8 cellular contexts compared by ENCODE assay signal in the genomic region with DNA sequence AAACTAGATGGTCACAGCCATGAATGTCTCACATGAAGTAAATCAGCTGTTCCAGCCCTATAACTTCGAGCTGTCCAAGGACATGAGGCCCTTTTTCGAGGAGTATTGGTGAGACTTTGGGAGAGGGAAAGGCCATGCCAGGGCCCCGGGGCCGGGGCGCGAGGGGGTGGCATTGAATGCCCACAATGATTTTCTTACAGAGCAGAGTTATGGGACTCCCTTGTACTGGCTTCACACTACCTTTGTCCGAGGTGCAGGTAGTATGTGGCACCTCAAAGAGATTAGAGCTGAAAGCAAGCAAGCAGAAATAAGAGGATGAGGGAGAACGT. TPM values are rescaled to one million over a fixed set of nuclear protein-coding genes. Genes with fewer than 3 reads are reported as not detected.
A peak's percentile ranks its signal among the peaks of the same experiment; 100 is the strongest.
DNase-seq lines count a peak whose midpoint lies in the region; ATAC-seq and TF ChIP-seq lines count a peak whose summit lies in the region.

No MANE protein-coding gene starts in this region.

- no peaks in the 10 kb centered on the region for H3K9me3 Mint-ChIP-seq in nephron progenitor cell

- H4K20me1 ChIP-seq in KMS-11 (ENCODE audit: insufficient read depth): no peaks in the 10 kb centered on the region

- no peak overlapping the region for H3K27ac Mint-ChIP-seq in nephron progenitor cell

- no peaks in the 10 kb centered on the region for H3K36me3 ChIP-seq in KMS-11 (ENCODE audit: insufficient read depth)
- no peaks in the 10 kb centered on the region for H3K36me3 ChIP-seq in colonic mucosa

- H3K4me1 ChIP-seq in KMS-11 (ENCODE audit: low read depth, poor library complexity, severe bottlenecking): peaks cover 20% of the 10 kb centered on the region
- H3K4me1 ChIP-seq in colonic mucosa: peaks cover 11% of the 10 kb centered on the region

- no peaks in the 10 kb centered on the region for H3K9me3 ChIP-seq in colonic mucosa

- peaks cover 33% of the 10 kb centered on the region; the same call in 1 of the 2 replicates for H3K27me3 ChIP-seq in KMS-11 (ENCODE audit: insufficient read depth, low read depth)
- H3K27me3 ChIP-seq in colonic mucosa: peaks cover 15% of the 10 kb centered on the region

- peak overlapping the region; percentile 66 for H3K4me3 Mint-ChIP-seq in nephron progenitor cell

- ATAC-seq in HG03108 (IDR thresholded peaks at IDR 0.05; ENCODE audit: unreplicated experiment) (no peak), HG03280 (IDR thresholded peaks at IDR 0.05; ENCODE audit: unreplicated experiment) (no peak)

- peak overlapping the region; percentile 6 for H3K4me3 ChIP-seq in AG09309 (ENCODE audit: control insufficient read depth, low read depth, low read length)
- no peak overlapping the region for H3K4me3 ChIP-seq in KMS-11 (IDR thresholded peaks at IDR 0.05; ENCODE audit: insufficient read depth, low read depth, low read length)
- peak overlapping the region; percentile 27 for H3K4me3 ChIP-seq in colonic mucosa

- peaks cover 93% of the 10 kb centered on the region for H3K27me3 Mint-ChIP-seq in nephron progenitor cell (ENCODE audit: low read depth, poor library complexity)

- H3K79me2 ChIP-seq in KMS-11 (ENCODE audit: insufficient read depth, low read depth): no peaks in the 10 kb centered on the region

- DNase-seq in AG09309 (ENCODE audit: low read depth) (no peak), colonic mucosa (no peak), nephron progenitor cell (no peak), CD1c-positive myeloid dendritic cell (ENCODE audit: extremely low spot score) (no peak)
- no peak for DNase-seq in stimulated activated CD4-positive, alpha-beta T cell treated with anti-CD3 and anti-CD28 coated beads, Interleukin-4, amount 100 ng/mL, for 4 hours

- intact Hi-C loops in colonic mucosa (cut with DNase I): loop anchor here (5.0 kb wide), 1 partner anchor 171 kb away; a partner anchor contains a TSS

- H3K27ac ChIP-seq in KMS-11: no peak overlapping the region
- H3K27ac ChIP-seq in colonic mucosa: no peak overlapping the region

- no peaks in the 10 kb centered on the region for H3K36me3 Mint-ChIP-seq in nephron progenitor cell (ENCODE audit: low read depth)

- peak overlapping the region; percentile 45 for H3K4me2 ChIP-seq in KMS-11

- H2AFZ ChIP-seq in KMS-11 (ENCODE audit: low read depth): peak overlapping the region; percentile 84

- H3K4me1 Mint-ChIP-seq in nephron progenitor cell: peaks cover 18% of the 10 kb centered on the region

- no peak overlapping the region for H3K9ac ChIP-seq in KMS-11
- no peak overlapping the region for H3K9ac ChIP-seq in colonic mucosa (ENCODE audit: low read depth in 2 of 2, low read length in 2 of 2)

- TF ChIP-seq CTCF in AG09309 (IDR thresholded peaks at IDR 0.05; ENCODE audit: control insufficient read depth, insufficient read depth, low read depth, low read length, missing control alignments): no peak
- TF ChIP-seq CTCF in KMS-11 (conservative IDR thresholded peaks at IDR 0.05; ENCODE audit: low read depth, low read length): no peak
- TF ChIP-seq CTCF in colonic mucosa (IDR thresholded peaks at IDR 0.05): no peak
- no peak for TF ChIP-seq CTCF in nephron progenitor cell (IDR thresholded peaks at IDR 0.05)

RNA-seq across cellular contexts. Expression of a gene that starts 0.4 kb away (rescaled TPM):
- under 1 TPM in 1 of 2 donors, not detected in 1; 0.24 TPM for total RNA-seq in colonic mucosa

RNA-seq across cellular contexts. Expression of a gene that starts 14.8 kb away (rescaled TPM):
- not detected for total RNA-seq in colonic mucosa

RNA-seq across cellular contexts. Expression of a gene that starts 18.8 kb away (rescaled TPM):
- total RNA-seq in colonic mucosa: 10 to 100 TPM; 59.8 to 73.4 TPM
